ENCODE assay signal across 11 cellular contexts in the genomic region with DNA sequence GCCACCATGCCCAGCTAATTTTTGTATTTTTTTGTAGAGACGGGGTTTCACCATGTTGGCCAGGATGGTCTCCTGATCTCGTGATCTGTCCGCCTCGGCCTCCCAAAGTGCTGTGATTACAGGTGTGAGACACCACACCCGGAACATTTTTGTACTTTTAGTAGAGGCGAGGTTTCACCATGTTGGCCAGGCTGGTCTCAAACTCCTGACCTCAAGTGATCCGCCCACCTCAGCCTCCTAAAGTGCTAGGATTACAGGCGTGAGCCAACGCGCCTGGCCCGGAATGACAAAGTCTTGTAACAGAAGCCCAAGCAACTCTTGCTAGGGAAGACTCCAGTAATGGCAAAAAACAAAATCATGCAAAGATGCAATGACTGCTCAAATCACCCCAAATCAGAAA. TPM values are rescaled to one million over a fixed set of nuclear protein-coding genes. Genes with fewer than 3 reads are reported as not detected.
DNase-seq lines count a peak whose midpoint lies in the region; ATAC-seq and TF ChIP-seq lines count a peak whose summit lies in the region.
"Not testable (repeated sequence)": the region's sequence is repeated elsewhere in the genome, so short reads cannot be mapped to it uniquely, and the experiment has no call there.
"Had no signal": no experiment of that assay in that cellular context is flagged by ENCODE, and none has a peak within 500 bp of the region (broad histone marks: within the 10 kb centered on the region; RNA-seq: fewer than 3 reads in every experiment).

No MANE protein-coding gene starts in this region.

- H3K27ac ChIP-seq in CD4-positive, CD25-positive, alpha-beta regulatory T cell (ENCODE audit: insufficient read depth, low read length, poor library complexity, severe bottlenecking), result not testable (repeated sequence)
- H3K27ac ChIP-seq in KOPT-K1 (ENCODE audit: low read depth, low read length, poor library complexity, severe bottlenecking) (peak overlapping the region; percentile 92), esophagus muscularis mucosa (replicated peaks in 1 of 4) (peak overlapping the region in 3 of 4 donors; percentile 95 to 100 (median 97)), skin epidermis (peak overlapping the region in 14 of 21 experiments; percentile 16 to 98 (median 94))
- peak overlapping the region; percentile 88 for H3K27ac ChIP-seq in naive thymus-derived CD4-positive, alpha-beta T cell (ENCODE audit: low read depth, low read length)

- intact Hi-C loops in esophagus muscularis mucosa (cut with DNase I), result not testable (repeated sequence)
- intact Hi-C loops in naive thymus-derived CD4-positive, alpha-beta T cell (cut with micrococcal nuclease), result loop anchor here (10.0 kb wide), 3 partner anchors 483 to 1243 kb away; a partner anchor contains a TSS

- not testable (repeated sequence) for DNase-seq in CD4-positive, CD25-positive, alpha-beta regulatory T cell; activated naive CD4-positive, alpha-beta T cell treated with anti-CD3 and anti-CD28 coated beads, Interleukin-2, amount 50 U/mL, for 72 hours (ENCODE audit: low spot score in 2 of 2); esophagus muscularis mucosa (ENCODE audit: extremely low spot score); naive thymus-derived CD4-positive, alpha-beta T cell; type B pancreatic cell (ENCODE audit: extremely low spot score, unreplicated experiment)

- not testable (repeated sequence) for H3K9me3 Mint-ChIP-seq in CD4-positive, CD25-positive, alpha-beta regulatory T cell; T-helper 1 cell treated with Interleukin-12 subunit alpha and Interleukin-12 subunit beta and Interleukin-4 antibody, amounts not matched to agents 30 μg/mL and 1 μg/mL, for 36 hours; activated naive CD4-positive, alpha-beta T cell treated with anti-CD3 and anti-CD28 coated beads, Interleukin-2, amount 50 U/mL, for 72 hours; naive thymus-derived CD4-positive, alpha-beta T cell; type B pancreatic cell

- peaks cover 38% of the 10 kb centered on the region for H3K36me3 ChIP-seq in CD4-positive, CD25-positive, alpha-beta regulatory T cell (ENCODE audit: control insufficient read depth, insufficient read depth, low read length)
- H3K36me3 ChIP-seq in KOPT-K1 (ENCODE audit: insufficient read depth, low read length) (peaks cover 57% of the 10 kb centered on the region), esophagus muscularis mucosa (peaks cover 0 to 46% (median under 1%) of the 10 kb centered on the region in 4 donors)
- H3K36me3 ChIP-seq in naive thymus-derived CD4-positive, alpha-beta T cell (ENCODE audit: control insufficient read depth in 2 of 3, insufficient read depth in 3 of 3, low read length in 3 of 3), result peaks cover 4 to 70% (median 11%) of the 10 kb centered on the region in 3 experiments

- CTCF ChIA-PET in naive thymus-derived CD4-positive, alpha-beta T cell (lab: Charles Lee), result not testable (repeated sequence)

- H3K9me3 ChIP-seq in CD4-positive, CD25-positive, alpha-beta regulatory T cell (ENCODE audit: control insufficient read depth in 2 of 2, low read length in 2 of 2); KOPT-K1 (ENCODE audit: insufficient read depth, low read length, poor library complexity, severe bottlenecking); esophagus muscularis mucosa; naive thymus-derived CD4-positive, alpha-beta T cell (ENCODE audit: control insufficient read depth in 2 of 3, low read length in 3 of 3): not testable (repeated sequence)

- H3K4me3 Mint-ChIP-seq in CD4-positive, CD25-positive, alpha-beta regulatory T cell, result peak overlapping the region; percentile 46 to 82 (median 70)
- H3K4me3 Mint-ChIP-seq in T-helper 1 cell treated with Interleukin-12 subunit alpha and Interleukin-12 subunit beta and Interleukin-4 antibody, amounts not matched to agents 30 μg/mL and 1 μg/mL, for 36 hours, result not testable (repeated sequence)
- peak overlapping the region in 9 of 10 donors; percentile 29 to 100 (median 52) for H3K4me3 Mint-ChIP-seq in naive thymus-derived CD4-positive, alpha-beta T cell
- H3K4me3 Mint-ChIP-seq in type B pancreatic cell, result peak overlapping the region; percentile 70

- POLR2A ChIA-PET in naive thymus-derived CD4-positive, alpha-beta T cell (lab: Charles Lee), result interaction anchor here (3.1 to 7.5 kb wide), 3 partner anchors 9 to 15 kb away, joined by 36 to 73 read pairs (median 66); a partner anchor contains a TSS

- not testable (repeated sequence) for H3K36me3 Mint-ChIP-seq in CD4-positive, CD25-positive, alpha-beta regulatory T cell; T-helper 1 cell treated with Interleukin-12 subunit alpha and Interleukin-12 subunit beta and Interleukin-4 antibody, amounts not matched to agents 30 μg/mL and 1 μg/mL, for 36 hours (ENCODE audit: low read depth); activated naive CD4-positive, alpha-beta T cell treated with anti-CD3 and anti-CD28 coated beads, Interleukin-2, amount 50 U/mL, for 72 hours; type B pancreatic cell
- peaks cover 0 to 13% (median 4%) of the 10 kb centered on the region in 5 donors for H3K36me3 Mint-ChIP-seq in naive thymus-derived CD4-positive, alpha-beta T cell

- not testable (repeated sequence) for H3K27me3 Mint-ChIP-seq in CD4-positive, CD25-positive, alpha-beta regulatory T cell; T-helper 1 cell treated with Interleukin-12 subunit alpha and Interleukin-12 subunit beta and Interleukin-4 antibody, amounts not matched to agents 30 μg/mL and 1 μg/mL, for 36 hours (ENCODE audit: low read depth); naive thymus-derived CD4-positive, alpha-beta T cell; type B pancreatic cell

- not testable (repeated sequence) for TF ChIP-seq EP300 in esophagus muscularis mucosa (IDR thresholded peaks at IDR 0.05)

- H3K4me3 ChIP-seq in CD4-positive, CD25-positive, alpha-beta regulatory T cell (ENCODE audit: low read depth, low read length); esophagus muscularis mucosa; naive thymus-derived CD4-positive, alpha-beta T cell (ENCODE audit: low read length); skin epidermis: not testable (repeated sequence)

- H3K4me1 ChIP-seq in CD4-positive, CD25-positive, alpha-beta regulatory T cell (ENCODE audit: control insufficient read depth, insufficient read depth, low read length, poor library complexity, severe bottlenecking), result peaks cover 40% of the 10 kb centered on the region
- H3K4me1 ChIP-seq in esophagus muscularis mucosa, result peaks cover 63 to 85% (median 83%) of the 10 kb centered on the region in 4 donors
- H3K4me1 ChIP-seq in naive thymus-derived CD4-positive, alpha-beta T cell (ENCODE audit: control insufficient read depth in 2 of 2, insufficient read depth in 2 of 2, low read length in 2 of 2), result peaks cover 26 to 32% of the 10 kb centered on the region in 2 donors

- not testable (repeated sequence) for TF ChIP-seq POLR2A in esophagus muscularis mucosa (IDR thresholded peaks at IDR 0.05; ENCODE audit: low read depth)

- H3K27ac Mint-ChIP-seq in CD4-positive, CD25-positive, alpha-beta regulatory T cell, result peak overlapping the region in 1 of 3 donors; percentile 94
- peak overlapping the region; percentile 20 for H3K27ac Mint-ChIP-seq in T-helper 1 cell treated with Interleukin-12 subunit alpha and Interleukin-12 subunit beta and Interleukin-4 antibody, amounts not matched to agents 30 μg/mL and 1 μg/mL, for 36 hours
- H3K27ac Mint-ChIP-seq in activated naive CD4-positive, alpha-beta T cell treated with anti-CD3 and anti-CD28 coated beads, Interleukin-2, amount 50 U/mL, for 72 hours, result peak overlapping the region; percentile 55 to 93
- peak overlapping the region; percentile 21 to 95 (median 66) for H3K27ac Mint-ChIP-seq in naive thymus-derived CD4-positive, alpha-beta T cell
- H3K27ac Mint-ChIP-seq in type B pancreatic cell, result peak overlapping the region; percentile 96

- 91% methylated on average over 11 of the region's 11 CpGs for WGBS in esophagus muscularis mucosa

- H3K4me1 Mint-ChIP-seq in CD4-positive, CD25-positive, alpha-beta regulatory T cell, result peaks cover 4 to 48% (median 7%) of the 10 kb centered on the region in 4 donors
- peaks cover 16% of the 10 kb centered on the region for H3K4me1 Mint-ChIP-seq in T-helper 1 cell treated with Interleukin-12 subunit alpha and Interleukin-12 subunit beta and Interleukin-4 antibody, amounts not matched to agents 30 μg/mL and 1 μg/mL, for 36 hours (ENCODE audit: low read depth)
- peaks cover 4 to 39% (median 33%) of the 10 kb centered on the region in 7 donors for H3K4me1 Mint-ChIP-seq in naive thymus-derived CD4-positive, alpha-beta T cell
- peaks cover 28% of the 10 kb centered on the region for H3K4me1 Mint-ChIP-seq in type B pancreatic cell (ENCODE audit: unreplicated experiment)

- not testable (repeated sequence) for TF ChIP-seq CTCF in esophagus muscularis mucosa (IDR thresholded peaks at IDR 0.05); type B pancreatic cell (conservative IDR thresholded peaks at IDR 0.05)

- not testable (repeated sequence) for ATAC-seq in CD4-positive, CD25-positive, alpha-beta regulatory T cell (ENCODE audit: low read depth in 2 of 2); activated naive CD4-positive, alpha-beta T cell treated with anti-CD3 and anti-CD28 coated beads, Interleukin-2, amount 50 U/mL, for 72 hours; naive thymus-derived CD4-positive, alpha-beta T cell

- not testable (repeated sequence) for H3K27me3 ChIP-seq in CD4-positive, CD25-positive, alpha-beta regulatory T cell (ENCODE audit: control insufficient read depth, insufficient read depth, low read length); esophagus muscularis mucosa; naive thymus-derived CD4-positive, alpha-beta T cell (ENCODE audit: control insufficient read depth in 2 of 2, insufficient read depth in 2 of 2, low read length in 2 of 2)

RNA-seq across cellular contexts. Expression of a gene that starts 4.9 kb away (rescaled TPM):
- 37.7 TPM for total RNA-seq in CD4-positive, CD25-positive, alpha-beta regulatory T cell
- 10 to 100 TPM; 71.2 to 96.6 (median 85.8) TPM for polyA plus RNA-seq in CD4-positive, CD25-positive, alpha-beta regulatory T cell
- 10 to 100 TPM; 10.5 to 16.9 TPM for total RNA-seq in activated naive CD4-positive, alpha-beta T cell treated with anti-CD3 and anti-CD28 coated beads, Interleukin-2, amount 50 U/mL, for 72 hours
- total RNA-seq in esophagus muscularis mucosa (1 to 10 TPM; 3.0 to 9.3 (median 7.2) TPM), type B pancreatic cell (ENCODE audit: low replicate concordance) (24.5 and 31.5 TPM in 2 replicates)
- total RNA-seq in naive thymus-derived CD4-positive, alpha-beta T cell, result 10 to 100 TPM; 11.9 to 79.9 (median 33.2) TPM
- polyA plus RNA-seq in naive thymus-derived CD4-positive, alpha-beta T cell, result 100 to 1,000 TPM in 1 of 2 donors, 10 to 100 TPM in 1; 61.7 to 130 TPM

RNA-seq across cellular contexts. Expression of a gene that starts 13.0 kb away (rescaled TPM):
- total RNA-seq in CD4-positive, CD25-positive, alpha-beta regulatory T cell, result 13.0 TPM
- polyA plus RNA-seq in CD4-positive, CD25-positive, alpha-beta regulatory T cell, result 1 to 10 TPM; 4.8 to 8.4 (median 7.5) TPM
- total RNA-seq in activated naive CD4-positive, alpha-beta T cell treated with anti-CD3 and anti-CD28 coated beads, Interleukin-2, amount 50 U/mL, for 72 hours, result 10 to 100 TPM; 25.7 to 40.4 TPM
- 10 to 100 TPM; 15.9 to 24.5 (median 17.0) TPM for total RNA-seq in esophagus muscularis mucosa
- 10 to 100 TPM; 20.1 to 34.7 (median 30.5) TPM for total RNA-seq in naive thymus-derived CD4-positive, alpha-beta T cell
- polyA plus RNA-seq in naive thymus-derived CD4-positive, alpha-beta T cell, result 10 to 100 TPM; 11.2 to 11.7 TPM
- total RNA-seq in type B pancreatic cell (ENCODE audit: low replicate concordance), result 44.0 and 47.1 TPM in 2 replicates

RNA-seq across cellular contexts. Expression of a gene that starts 13.3 kb away (rescaled TPM):
- 1,690 TPM for total RNA-seq in CD4-positive, CD25-positive, alpha-beta regulatory T cell
- polyA plus RNA-seq in CD4-positive, CD25-positive, alpha-beta regulatory T cell, result 1,000 to 10,000 TPM; 1,618 to 2,428 (median 2,131) TPM
- total RNA-seq in activated naive CD4-positive, alpha-beta T cell treated with anti-CD3 and anti-CD28 coated beads, Interleukin-2, amount 50 U/mL, for 72 hours, result 1,000 to 10,000 TPM; 2,030 to 2,264 TPM
- 1,000 to 10,000 TPM; 1,298 to 2,105 (median 1,742) TPM for total RNA-seq in esophagus muscularis mucosa
- 1,000 to 10,000 TPM; 1,570 to 2,826 (median 2,745) TPM for total RNA-seq in naive thymus-derived CD4-positive, alpha-beta T cell
- 1,000 to 10,000 TPM; 2,813 to 2,817 TPM for polyA plus RNA-seq in naive thymus-derived CD4-positive, alpha-beta T cell
- total RNA-seq in type B pancreatic cell (ENCODE audit: low replicate concordance), result 1,623 and 1,815 TPM in 2 replicates

RNA-seq across cellular contexts. Expression of a gene that starts 13.7 kb away (rescaled TPM):
- 10.4 TPM for total RNA-seq in CD4-positive, CD25-positive, alpha-beta regulatory T cell
- 1 to 10 TPM; 4.1 to 6.3 (median 5.2) TPM for polyA plus RNA-seq in CD4-positive, CD25-positive, alpha-beta regulatory T cell
- total RNA-seq in activated naive CD4-positive, alpha-beta T cell treated with anti-CD3 and anti-CD28 coated beads, Interleukin-2, amount 50 U/mL, for 72 hours, result 10 to 100 TPM in 1 of 2 donors, 1 to 10 TPM in 1; 7.9 to 10.9 TPM
- total RNA-seq in esophagus muscularis mucosa, result 10 to 100 TPM; 11.9 to 16.5 (median 14.9) TPM
- total RNA-seq in naive thymus-derived CD4-positive, alpha-beta T cell, result 10 to 100 TPM in 4 of 5 experiments, 1 to 10 TPM in 1; 7.5 to 20.5 (median 12.5) TPM
- polyA plus RNA-seq in naive thymus-derived CD4-positive, alpha-beta T cell, result 1 to 10 TPM; 6.3 to 8.0 TPM
- 13.8 and 43.3 TPM in 2 replicates for total RNA-seq in type B pancreatic cell (ENCODE audit: low replicate concordance)
- total RNA-seq: SJSA1 had no signal

RNA-seq across cellular contexts. Expression of a gene that starts 17.4 kb away (rescaled TPM):
- 0.76 TPM for total RNA-seq in CD4-positive, CD25-positive, alpha-beta regulatory T cell
- under 1 TPM in 1 of 4 donors, not detected in 3; 0.31 TPM for polyA plus RNA-seq in CD4-positive, CD25-positive, alpha-beta regulatory T cell
- total RNA-seq in activated naive CD4-positive, alpha-beta T cell treated with anti-CD3 and anti-CD28 coated beads, Interleukin-2, amount 50 U/mL, for 72 hours, result 1 to 10 TPM; 5.5 to 9.1 TPM
- under 1 TPM; 0.32 to 0.69 (median 0.37) TPM for total RNA-seq in esophagus muscularis mucosa
- 1 to 10 TPM in 3 of 5 experiments, under 1 TPM in 1, not detected in 1; 0.80 to 3.7 (median 2.9) TPM for total RNA-seq in naive thymus-derived CD4-positive, alpha-beta T cell
- polyA plus RNA-seq in naive thymus-derived CD4-positive, alpha-beta T cell, result under 1 TPM in 1 of 2 donors, not detected in 1; 0.66 TPM
- 6.1 and 8.1 TPM in 2 replicates for total RNA-seq in type B pancreatic cell (ENCODE audit: low replicate concordance)
- total RNA-seq: HT1080, sciatic nerve had no signal
